Comparison of ENCODE assay signal across 18 cellular contexts in the genomic region with DNA sequence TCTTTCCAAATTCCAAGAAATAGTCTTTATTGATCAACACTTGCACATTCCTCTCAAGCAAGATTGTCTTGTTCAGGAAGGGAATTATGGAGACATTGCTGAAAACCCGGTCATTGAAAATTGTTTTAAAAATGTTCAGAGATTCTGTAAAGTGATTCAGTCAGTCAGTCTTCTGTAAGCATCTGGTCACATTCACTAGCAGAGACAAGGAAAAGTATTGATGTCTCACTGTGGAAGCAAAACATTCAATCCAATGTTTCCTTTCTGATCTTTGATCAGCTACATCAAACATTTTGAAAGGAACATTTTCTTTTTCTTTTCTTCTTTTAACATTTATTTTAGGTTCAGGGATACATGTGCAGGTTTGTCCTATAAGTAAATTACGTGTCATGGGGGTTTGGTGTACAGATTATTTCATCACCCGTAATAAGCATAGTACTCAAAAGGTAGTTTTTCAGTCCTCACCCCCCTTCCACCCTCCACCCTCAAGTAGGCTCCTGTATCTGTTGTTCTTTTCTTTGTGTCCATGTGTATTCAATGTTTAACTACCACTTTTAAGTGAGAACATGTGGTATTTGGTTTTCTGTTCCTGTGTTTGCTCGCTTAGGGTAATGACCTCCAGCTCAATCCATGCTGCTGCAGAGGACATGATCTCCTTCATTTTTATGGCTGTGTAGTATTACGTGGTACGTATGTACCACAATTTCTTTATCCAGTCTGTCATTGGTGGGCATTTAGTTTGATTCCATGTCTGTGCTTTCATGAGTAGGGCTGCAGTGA.
A peak's percentile ranks its signal among the peaks of the same experiment; 100 is the strongest.
DNase-seq lines count a peak whose midpoint lies in the region; ATAC-seq, FAIRE-seq and TF ChIP-seq lines count a peak whose summit lies in the region.
"Had no signal": no experiment of that assay in that cellular context is flagged by ENCODE, and none has a peak within 500 bp of the region (broad histone marks: within the 10 kb centered on the region; RNA-seq: fewer than 3 reads in every experiment).

No MANE protein-coding gene starts in this region.

- peaks cover 26% of the 10 kb centered on the region for H3K4me1 Mint-ChIP-seq in progenitor cell of endocrine pancreas (ENCODE audit: low read depth)
- H3K4me1 Mint-ChIP-seq: B cell, IgD-negative memory B cell had no signal

- H3K18ac ChIP-seq in H1 (ENCODE audit: extremely low read depth, low read length): no peak overlapping the region

- H2BK120ac ChIP-seq in H1 (replicated peaks; ENCODE audit: low read depth, low read length): no peak overlapping the region

- FAIRE-seq in H1 (lab: Jason Lieb, UNC): no peak
- FAIRE-seq: H54, HTR-8/SVneo had no signal

- H3K79me2 ChIP-seq in H1 (ENCODE audit: control insufficient read depth in 1 of 2, insufficient read depth in 2 of 2, low read length in 2 of 2): no peaks in the 10 kb centered on the region

- H2AK5ac ChIP-seq in H1 (ENCODE audit: low read depth, low read length): no peak overlapping the region

- 0 out of 2 replicates have a peak overlapping the region, but pooled peaks have one; percentile 41 for H2BK12ac ChIP-seq in H1 (ENCODE audit: low read depth, low read length)

- H3K4me3 Mint-ChIP-seq in progenitor cell of endocrine pancreas (ENCODE audit: low read depth): no peak overlapping the region
- H3K4me3 Mint-ChIP-seq: B cell; CD8-positive, alpha-beta T cell; IgD-negative memory B cell had no signal

- no peak overlapping the region for H2BK20ac ChIP-seq in H1 (ENCODE audit: low read length)

- TF ChIP-seq RAD21 in H1 (IDR thresholded peaks at IDR 0.05 in 1 of 2, conservative IDR thresholded peaks at IDR 0.05 in 1 of 2; ENCODE audit: low read depth in 2 of 2, low read length in 2 of 2): no peak

- H2BK5ac ChIP-seq in H1 (ENCODE audit: low read depth, low read length): no peak overlapping the region

- H4K20me1 ChIP-seq in H1 (replicated peaks in 1 of 2; ENCODE audit: control insufficient read depth in 1 of 2, insufficient read depth in 2 of 2, low read length in 2 of 2): no peaks in the 10 kb centered on the region
- H4K20me1 ChIP-seq: BLaER1 treated with 17β-estradiol and CSF1 and Interleukin-3, amounts not matched to agents 10 nM and 100 nM had no signal

- no peak overlapping the region for H3K56ac ChIP-seq in H1 (replicated peaks; ENCODE audit: insufficient read length, low read depth, low read length)

- H3K4ac ChIP-seq in H1 (replicated peaks; ENCODE audit: insufficient read length, low read depth, low read length): no peak overlapping the region

- no peak overlapping the region for H2BK15ac ChIP-seq in H1 (ENCODE audit: low read length)

- H3K27me3 Mint-ChIP-seq in progenitor cell of endocrine pancreas: no peaks in the 10 kb centered on the region
- H3K27me3 Mint-ChIP-seq: B cell, IgD-negative memory B cell had no signal

- H2AFZ ChIP-seq in H1 (ENCODE audit: low read length): no peak overlapping the region
- H2AFZ ChIP-seq: GM23248 had no signal

- H3K36me3 Mint-ChIP-seq in progenitor cell of endocrine pancreas (ENCODE audit: insufficient read depth): no peaks in the 10 kb centered on the region
- H3K36me3 Mint-ChIP-seq: CD8-positive, alpha-beta T cell; IgD-negative memory B cell had no signal

- H3K9ac ChIP-seq in H1 (replicated peaks in 1 of 4; ENCODE audit: extremely low read depth in 1 of 4, low read depth in 3 of 4, low read length in 3 of 4): no peak overlapping the region
- H3K9ac ChIP-seq: BLaER1 treated with 17β-estradiol and CSF1 and Interleukin-3, amounts not matched to agents 10 nM and 100 nM; GM23248 had no signal

- H3K23me2 ChIP-seq in H1 (ENCODE audit: low read depth, low read length): no peaks in the 10 kb centered on the region

- no peak overlapping the region for H4K91ac ChIP-seq in H1 (replicated peaks; ENCODE audit: insufficient read length, low read length)

- TF ChIP-seq EP300 in H1 (IDR thresholded peaks at IDR 0.05; ENCODE audit: borderline replicate concordance in 1 of 2, low read depth in 2 of 2, low read length in 2 of 2): no peak

- TF ChIP-seq POLR2A in H1 (IDR thresholded peaks at IDR 0.05; ENCODE audit: control extremely low read depth in 1 of 2, low read depth in 2 of 2, low read length in 2 of 2) (no peak), thyroid gland (IDR thresholded peaks at IDR 0.05) (no peak)

- 90% methylated on average over 6 of the region's 6 CpGs; no CpG with 5 or more reads in 1 of the 2 experiments for WGBS in H1 (ENCODE audit: extremely low coverage in 1 of 2, insufficient coverage in 1 of 2, insufficient read length in 1 of 2, insufficient replicate concordance in 2 of 2, low coverage in 1 of 2, low lambda C conversion rate in 2 of 2, missing lambda C conversion rate in 1 of 2), 2 experiments
- WGBS in thyroid gland, 2 donors: 90% methylated on average over 6 of the region's 6 CpGs

- intact Hi-C loops in left lung (cut with DNase I) (no loop called here), thyroid gland (cut with DNase I) (no loop called here)

- H3K4me2 ChIP-seq in H1 (ENCODE audit: insufficient read depth in 1 of 2, low read depth in 2 of 2, low read length in 2 of 2): no peak overlapping the region
- H3K4me2 ChIP-seq: BLaER1 treated with 17β-estradiol and CSF1 and Interleukin-3, amounts not matched to agents 10 nM and 100 nM had no signal

- H4K5ac ChIP-seq in H1 (ENCODE audit: insufficient read length, low read depth, low read length): no peak overlapping the region

- TF ChIP-seq CTCF in H1 (IDR thresholded peaks at IDR 0.05; ENCODE audit: control extremely low read depth in 1 of 3, insufficient read depth in 1 of 3, low read depth in 1 of 3, low read length in 3 of 3) (no peak), left lung (IDR thresholded peaks at IDR 0.05) (no peak), progenitor cell of endocrine pancreas (IDR thresholded peaks at IDR 0.05; ENCODE audit: unreplicated experiment) (no peak), thyroid gland (IDR thresholded peaks at IDR 0.05) (no peak)

- H3K23ac ChIP-seq in H1 (ENCODE audit: insufficient read length): no peak overlapping the region

- H4K8ac ChIP-seq in H1 (ENCODE audit: extremely low read depth, insufficient read depth, low read length): no peak overlapping the region

- POLR2A ChIA-PET in H1 (lab: Charles Lee; ENCODE audit: partially characterized antibody): no interaction called here

- no peaks in the 10 kb centered on the region for H3K79me1 ChIP-seq in H1 (ENCODE audit: low read depth, low read length)

- H3K36me3 ChIP-seq in H1 (ENCODE audit: control insufficient read depth in 2 of 4, insufficient read depth in 4 of 4, low read length in 3 of 4) (no peaks in the 10 kb centered on the region), left lung (no peaks in the 10 kb centered on the region), thyroid gland (no peaks in the 10 kb centered on the region)
- H3K36me3 ChIP-seq: BLaER1 treated with 17β-estradiol and CSF1 and Interleukin-3, amounts not matched to agents 10 nM and 100 nM had no signal

- CTCF ChIA-PET in H1 (lab: Charles Lee; ENCODE audit: partially characterized antibody): no interaction called here

- DNase-seq in NCI-H748 (lab: John Stamatoyannopoulos, UW; ENCODE audit: unreplicated experiment) (peak; percentile 69), H1 (ENCODE audit: low read depth in 1 of 2, low spot score in 2 of 2) (no peak), left lung (no peak), progenitor cell of endocrine pancreas (ENCODE audit: low spot score, unreplicated experiment) (no peak), SK-N-DZ (ENCODE audit: low spot score) (no peak), thyroid gland (no peak)
- DNase-seq: Calu3; CD8-positive, alpha-beta T cell; DMS79 treated with DMSO at 0.1 percent for 48 hours; GF-D8; GM23248; HCEC 1CT had no signal

- H3K27me3 ChIP-seq in H1 (replicated peaks in 1 of 4; ENCODE audit: control insufficient read depth in 3 of 4, extremely low read depth in 1 of 4, insufficient read depth in 3 of 4, low read length in 3 of 4) (no peaks in the 10 kb centered on the region), left lung (no peaks in the 10 kb centered on the region), thyroid gland (no peaks in the 10 kb centered on the region)
- H3K27me3 ChIP-seq: BLaER1 treated with 17β-estradiol and CSF1 and Interleukin-3, amounts not matched to agents 10 nM and 100 nM had no signal

- H3K14ac ChIP-seq in H1 (ENCODE audit: insufficient read length): no peak overlapping the region

- H3K27ac ChIP-seq in H1 (ENCODE audit: low read depth, low read length) (no peak overlapping the region), left lung (no peak overlapping the region), thyroid gland (no peak overlapping the region)
- H3K27ac ChIP-seq: BLaER1 treated with 17β-estradiol and CSF1 and Interleukin-3, amounts not matched to agents 10 nM and 100 nM; GM23248 had no signal

- H3K9me3 ChIP-seq in H1 (ENCODE audit: insufficient read depth in 2 of 2, low read depth in 1 of 2, low read length in 1 of 2) (no peaks in the 10 kb centered on the region), left lung (no peaks in the 10 kb centered on the region), thyroid gland (no peaks in the 10 kb centered on the region)
- H3K9me3 ChIP-seq: BLaER1 treated with 17β-estradiol and CSF1 and Interleukin-3, amounts not matched to agents 10 nM and 100 nM had no signal

- peak overlapping the region; percentile 26 for H3K27ac Mint-ChIP-seq in progenitor cell of endocrine pancreas
- H3K27ac Mint-ChIP-seq: B cell; CD8-positive, alpha-beta T cell; IgD-negative memory B cell had no signal

- ATAC-seq in left lung: peak; percentile 30
- no peak for ATAC-seq in GM19467 (IDR thresholded peaks at IDR 0.05; ENCODE audit: unreplicated experiment)
- ATAC-seq: CD8-positive, alpha-beta T cell had no signal

- H3K4me3 ChIP-seq in H1 (ENCODE audit: extremely low read depth in 1 of 4, insufficient read depth in 2 of 4, low read depth in 3 of 4, low read length in 4 of 4) (no peak overlapping the region), left lung (no peak overlapping the region), thyroid gland (replicated peaks in 1 of 3) (no peak overlapping the region)
- H3K4me3 ChIP-seq: BLaER1 treated with 17β-estradiol and CSF1 and Interleukin-3, amounts not matched to agents 10 nM and 100 nM; GM23248 had no signal

- no peaks in the 10 kb centered on the region for H3K9me3 Mint-ChIP-seq in progenitor cell of endocrine pancreas (ENCODE audit: low read depth)

- H3K4me1 ChIP-seq in H1 (replicated peaks in 1 of 4; ENCODE audit: control insufficient read depth in 3 of 4, insufficient read depth in 4 of 4, low read length in 3 of 4) (no peaks in the 10 kb centered on the region), left lung (no peaks in the 10 kb centered on the region), thyroid gland (no peaks in the 10 kb centered on the region)
- H3K4me1 ChIP-seq: BLaER1 treated with 17β-estradiol and CSF1 and Interleukin-3, amounts not matched to agents 10 nM and 100 nM had no signal

TF ChIP-seq in H1, 55 proteins besides CTCF, POLR2A, EP300 and RAD21:
- TF ChIP-seq CEBPB (IDR thresholded peaks at IDR 0.05; ENCODE audit: low read depth, low read length) (no peak), SUZ12 (IDR thresholded peaks at IDR 0.05; ENCODE audit: low read length) (no peak), BRCA1 (IDR thresholded peaks at IDR 0.05; ENCODE audit: low read depth, low read length) (no peak), SAP30 (IDR thresholded peaks at IDR 0.05; ENCODE audit: insufficient read depth, insufficient replicate concordance, low read length) (no peak), SP4 (IDR thresholded peaks at IDR 0.05; ENCODE audit: low read length) (no peak)
